Comparison of ENCODE assay signal across 1 cellular context in the genomic region with DNA sequence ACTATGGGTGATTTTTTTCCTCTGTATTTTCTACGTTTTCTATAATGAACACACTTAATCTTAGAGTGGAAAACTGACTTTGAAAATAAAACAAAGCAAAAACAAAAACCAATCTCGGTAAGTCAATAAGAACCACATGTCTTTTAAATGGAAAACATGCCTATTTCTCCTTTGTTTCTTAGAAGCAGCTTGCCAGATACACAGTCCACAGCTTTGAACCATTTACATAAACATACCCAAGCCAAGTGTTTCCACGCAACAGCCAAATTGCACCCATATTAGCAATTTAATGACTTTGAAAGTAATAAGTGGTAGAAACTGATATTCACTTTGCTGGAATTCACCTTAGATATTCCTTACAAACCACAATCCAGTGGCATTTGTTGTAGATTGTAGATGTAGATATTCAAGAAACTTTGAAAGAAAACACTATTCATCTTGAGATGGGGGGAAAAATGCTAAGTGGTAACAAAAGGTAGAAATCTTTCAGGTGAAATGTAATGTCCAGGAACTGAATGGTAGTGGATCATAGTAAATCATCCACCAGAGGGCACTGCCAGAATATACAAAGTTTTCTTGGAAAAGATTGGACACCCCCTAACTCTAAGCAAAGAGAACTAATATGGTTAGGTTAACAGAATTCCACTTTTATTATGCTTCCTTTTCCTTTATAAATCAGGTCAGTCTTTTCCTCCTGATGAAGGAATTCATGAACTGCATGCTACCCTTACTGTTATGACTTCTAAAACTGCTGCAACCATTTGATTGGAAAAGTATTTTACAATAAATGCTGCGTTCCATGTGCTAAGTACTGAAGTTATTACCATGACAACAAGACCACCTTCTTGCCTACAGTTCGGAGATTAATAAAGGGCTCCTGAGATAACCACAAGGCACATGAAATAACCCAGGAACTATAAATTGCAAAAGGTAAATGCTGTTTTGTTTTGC.
TF ChIP-seq lines count a peak whose summit lies in the region.

No MANE protein-coding gene starts in this region.

TF ChIP-seq in A549, 52 proteins besides CTCF, POLR2A, EP300 and RAD21 (continued from another document):
- TF ChIP-seq ZNF302 (CRISPR knock-in tag; IDR thresholded peaks at IDR 0.05) = no peak
- no peak for TF ChIP-seq HOXB13 (CRISPR knock-in tag; IDR thresholded peaks at IDR 0.05; ENCODE audit: low read depth)
TF ChIP-seq in A549: peak in this region for 1.
